Comparison of ENCODE assay signal across 1 cellular context in genomic region chr4:145279122-145279960, GRCh38.
TF ChIP-seq lines count a peak whose summit lies in the region.

No MANE protein-coding gene starts in this region.

TF ChIP-seq in HEK293, 187 proteins besides CTCF, POLR2A, EP300 and RAD21 (continued from another document and continues in another):
- TF ChIP-seq ZNF280C (tag by site-specific recombination; IDR thresholded peaks at IDR 0.05), result no peak
- no peak for TF ChIP-seq YY2 (tag by site-specific recombination; IDR thresholded peaks at IDR 0.05)
- no peak for TF ChIP-seq FEZF1 (tag by site-specific recombination; IDR thresholded peaks at IDR 0.05)
- no peak for TF ChIP-seq ZNF19 (tag by site-specific recombination; IDR thresholded peaks at IDR 0.05; ENCODE audit: low read depth)
- no peak for TF ChIP-seq ZNF518A (tag by site-specific recombination; conservative IDR thresholded peaks at IDR 0.05; ENCODE audit: low read depth)
- no peak for TF ChIP-seq ZNF148 (tag by site-specific recombination; IDR thresholded peaks at IDR 0.05; ENCODE audit: borderline replicate concordance)
- no peak for TF ChIP-seq HOXC10 (CRISPR knock-in tag; IDR thresholded peaks at IDR 0.05)
- TF ChIP-seq ZNF404 (tag by site-specific recombination; IDR thresholded peaks at IDR 0.05), result no peak
- TF ChIP-seq HOXA7 (CRISPR knock-in tag; IDR thresholded peaks at IDR 0.05; ENCODE audit: borderline replicate concordance), result no peak
- peak; percentile 40; the same call in 1 of the 2 replicates for TF ChIP-seq ZNF664 (tag by site-specific recombination; IDR thresholded peaks at IDR 0.05)
- TF ChIP-seq KLF9 (tag by site-specific recombination; IDR thresholded peaks at IDR 0.05; ENCODE audit: low read depth), result no peak
- no peak for TF ChIP-seq GLI4 (tag by site-specific recombination; IDR thresholded peaks at IDR 0.05)
- TF ChIP-seq EGR2 (tag by site-specific recombination; IDR thresholded peaks at IDR 0.05; ENCODE audit: low read depth), result no peak
- no peak for TF ChIP-seq ZNF473 (tag by site-specific recombination; IDR thresholded peaks at IDR 0.05)
- TF ChIP-seq ZNF302 (tag by site-specific recombination; IDR thresholded peaks at IDR 0.05; ENCODE audit: low read depth), result no peak
- TF ChIP-seq, protein P1, sequence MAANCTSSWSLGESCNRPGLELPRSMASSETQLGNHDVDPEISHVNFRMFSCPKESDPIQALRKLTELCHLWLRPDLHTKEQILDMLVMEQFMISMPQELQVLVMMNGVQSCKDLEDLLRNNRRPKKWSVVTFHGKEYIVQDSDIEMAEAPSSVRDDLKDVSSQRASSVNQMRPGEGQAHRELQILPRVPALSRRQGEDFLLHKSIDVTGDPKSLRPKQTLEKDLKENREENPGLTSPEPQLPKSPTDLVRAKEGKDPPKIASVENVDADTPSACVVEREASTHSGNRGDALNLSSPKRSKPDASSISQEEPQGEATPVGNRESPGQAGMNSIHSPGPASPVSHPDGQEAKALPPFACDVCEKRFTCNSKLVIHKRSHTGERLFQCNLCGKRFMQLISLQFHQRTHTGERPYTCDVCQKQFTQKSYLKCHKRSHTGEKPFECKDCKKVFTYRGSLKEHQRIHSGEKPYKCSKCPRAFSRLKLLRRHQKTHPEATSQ (tag by site-specific recombination; IDR thresholded peaks at IDR 0.05), result no peak
- TF ChIP-seq ZNF544 (tag by site-specific recombination; IDR thresholded peaks at IDR 0.05), result no peak
- no peak for TF ChIP-seq ZNF175 (tag by site-specific recombination; IDR thresholded peaks at IDR 0.05)
- no peak for TF ChIP-seq TSHZ1 (tag by site-specific recombination; IDR thresholded peaks at IDR 0.05; ENCODE audit: borderline replicate concordance)
- no peak for TF ChIP-seq WT1 (tag by site-specific recombination; IDR thresholded peaks at IDR 0.05)
- no peak for TF ChIP-seq SALL2 (tag by site-specific recombination; IDR thresholded peaks at IDR 0.05; ENCODE audit: borderline replicate concordance)
- no peak for TF ChIP-seq ZNF140 (tag by site-specific recombination; IDR thresholded peaks at IDR 0.05)
- 0 out of 2 replicates have a peak, but pooled peaks have one; percentile 34 for TF ChIP-seq ZNF184 (tag by site-specific recombination; IDR thresholded peaks at IDR 0.05)
- no peak for TF ChIP-seq SP3 (tag by site-specific recombination; IDR thresholded peaks at IDR 0.05)
- TF ChIP-seq ZNF48 (tag by site-specific recombination; IDR thresholded peaks at IDR 0.05), result no peak
- no peak for TF ChIP-seq ZNF354C (tag by site-specific recombination; IDR thresholded peaks at IDR 0.05; ENCODE audit: borderline replicate concordance, low read depth)
- 0 out of 2 replicates have a peak, but pooled peaks have one; percentile 16 for TF ChIP-seq GLIS2 (tag by site-specific recombination; IDR thresholded peaks at IDR 0.05)
- no peak; the same call in 1 of the 2 replicates for TF ChIP-seq KLF10 (tag by site-specific recombination; IDR thresholded peaks at IDR 0.05)
- TF ChIP-seq, protein P2, sequence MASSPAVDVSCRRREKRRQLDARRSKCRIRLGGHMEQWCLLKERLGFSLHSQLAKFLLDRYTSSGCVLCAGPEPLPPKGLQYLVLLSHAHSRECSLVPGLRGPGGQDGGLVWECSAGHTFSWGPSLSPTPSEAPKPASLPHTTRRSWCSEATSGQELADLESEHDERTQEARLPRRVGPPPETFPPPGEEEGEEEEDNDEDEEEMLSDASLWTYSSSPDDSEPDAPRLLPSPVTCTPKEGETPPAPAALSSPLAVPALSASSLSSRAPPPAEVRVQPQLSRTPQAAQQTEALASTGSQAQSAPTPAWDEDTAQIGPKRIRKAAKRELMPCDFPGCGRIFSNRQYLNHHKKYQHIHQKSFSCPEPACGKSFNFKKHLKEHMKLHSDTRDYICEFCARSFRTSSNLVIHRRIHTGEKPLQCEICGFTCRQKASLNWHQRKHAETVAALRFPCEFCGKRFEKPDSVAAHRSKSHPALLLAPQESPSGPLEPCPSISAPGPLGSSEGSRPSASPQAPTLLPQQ (tag by site-specific recombination; IDR thresholded peaks at IDR 0.05), result 0 out of 2 replicates have a peak, but pooled peaks have one; percentile 29
- no peak for TF ChIP-seq ZNF10 (tag by site-specific recombination; IDR thresholded peaks at IDR 0.05)
- TF ChIP-seq ZNF76 (tag by site-specific recombination; IDR thresholded peaks at IDR 0.05; ENCODE audit: borderline replicate concordance, low read depth), result no peak
- no peak for TF ChIP-seq ZNF626 (tag by site-specific recombination; IDR thresholded peaks at IDR 0.05)
- TF ChIP-seq ZNF366 (tag by site-specific recombination; conservative IDR thresholded peaks at IDR 0.05), result peak; percentile 79
- no peak for TF ChIP-seq OVOL3 (tag by site-specific recombination; IDR thresholded peaks at IDR 0.05)
- TF ChIP-seq ZBTB1 (tag by site-specific recombination; IDR thresholded peaks at IDR 0.05), result no peak
- peak; percentile 52; the same call in 1 of the 2 replicates for TF ChIP-seq ZSCAN23 (tag by site-specific recombination; IDR thresholded peaks at IDR 0.05)
- no peak for TF ChIP-seq ZNF169 (tag by site-specific recombination; IDR thresholded peaks at IDR 0.05)
- no peak for TF ChIP-seq ZNF37A (tag by site-specific recombination; IDR thresholded peaks at IDR 0.05)
- TF ChIP-seq ZNF501 (tag by site-specific recombination; IDR thresholded peaks at IDR 0.05), result no peak
- no peak for TF ChIP-seq ZNF324 (tag by site-specific recombination; IDR thresholded peaks at IDR 0.05)
- TF ChIP-seq ZNF707 (tag by site-specific recombination; IDR thresholded peaks at IDR 0.05), result no peak
- TF ChIP-seq TCF7L2 (IDR thresholded peaks at IDR 0.05; ENCODE audit: borderline replicate concordance, low read depth, low read length), result no peak
- TF ChIP-seq, protein P3, sequence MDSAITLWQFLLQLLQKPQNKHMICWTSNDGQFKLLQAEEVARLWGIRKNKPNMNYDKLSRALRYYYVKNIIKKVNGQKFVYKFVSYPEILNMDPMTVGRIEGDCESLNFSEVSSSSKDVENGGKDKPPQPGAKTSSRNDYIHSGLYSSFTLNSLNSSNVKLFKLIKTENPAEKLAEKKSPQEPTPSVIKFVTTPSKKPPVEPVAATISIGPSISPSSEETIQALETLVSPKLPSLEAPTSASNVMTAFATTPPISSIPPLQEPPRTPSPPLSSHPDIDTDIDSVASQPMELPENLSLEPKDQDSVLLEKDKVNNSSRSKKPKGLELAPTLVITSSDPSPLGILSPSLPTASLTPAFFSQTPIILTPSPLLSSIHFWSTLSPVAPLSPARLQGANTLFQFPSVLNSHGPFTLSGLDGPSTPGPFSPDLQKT (IDR thresholded peaks at IDR 0.05; ENCODE audit: borderline replicate concordance, low read depth, low read length), result no peak
- no peak for TF ChIP-seq ZNF610 (tag by site-specific recombination; IDR thresholded peaks at IDR 0.05; ENCODE audit: borderline replicate concordance)
- peak; percentile 63; the same call in 1 of the 2 replicates for TF ChIP-seq ZFP69B (tag by site-specific recombination; IDR thresholded peaks at IDR 0.05)
- TF ChIP-seq GLI2 (tag by site-specific recombination; IDR thresholded peaks at IDR 0.05; ENCODE audit: borderline replicate concordance, low read depth), result no peak
- no peak for TF ChIP-seq ZNF776 (tag by site-specific recombination; IDR thresholded peaks at IDR 0.05; ENCODE audit: borderline replicate concordance)
- no peak for TF ChIP-seq ZNF529 (tag by site-specific recombination; IDR thresholded peaks at IDR 0.05; ENCODE audit: insufficient replicate concordance)
- TF ChIP-seq ZNF112 (tag by site-specific recombination; IDR thresholded peaks at IDR 0.05), result no peak
